In the genomic region with DNA sequence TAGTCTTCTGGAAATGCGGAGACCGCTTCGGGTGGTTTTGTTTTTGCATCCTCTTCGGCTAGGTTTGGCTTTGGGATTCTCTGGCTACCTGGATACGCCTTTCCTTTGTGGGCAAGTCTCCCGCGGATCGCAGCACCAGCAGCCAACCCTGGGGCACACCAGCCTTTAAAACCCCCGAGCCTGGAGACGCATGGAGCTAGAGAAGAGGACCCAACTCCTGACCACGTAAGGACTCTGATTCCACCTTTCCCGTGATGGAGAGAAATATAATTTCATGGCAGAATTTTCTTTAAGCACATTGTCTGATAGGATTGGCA, we compare ENCODE assay signal across 9 cellular contexts.
DNase-seq lines count a peak whose midpoint lies in the region; ATAC-seq and TF ChIP-seq lines count a peak whose summit lies in the region.
"Had no signal": no experiment of that assay in that cellular context is flagged by ENCODE, and none has a peak within 500 bp of the region (broad histone marks: within the 10 kb centered on the region; RNA-seq: fewer than 3 reads in every experiment).

No MANE protein-coding gene starts in this region.

- no TSS peak for BruUV-seq in mammary epithelial cell (replicated peaks; lab: Mats Ljungman, UMichigan)

- no peaks in the 10 kb centered on the region for H3K79me1 ChIP-seq in mesendoderm (ENCODE audit: low read length)

- WGBS in mammary epithelial cell (ENCODE audit: low coverage, missing lambda C conversion rate), result 64% methylated on average over 9 of the region's 12 CpGs
- no CpG with 5 or more reads among the region's 12 CpGs for WGBS in mesendoderm (ENCODE audit: extremely low coverage, insufficient coverage, low lambda C conversion rate)

- H3K4me2 ChIP-seq in mammary epithelial cell (ENCODE audit: insufficient read depth, low read depth, low read length) (peak overlapping the region; percentile 90), mesendoderm (ENCODE audit: low read length) (peak overlapping the region; percentile 73)

- H3K4me3 ChIP-seq in cardiac muscle cell (peak overlapping the region; percentile 29), mammary epithelial cell (replicated peaks in 1 of 3; ENCODE audit: insufficient read depth in 1 of 3, low read depth in 2 of 3, low read length in 3 of 3) (peak overlapping the region; percentile 52 to 62 (median 53)), mesendoderm (ENCODE audit: low read length) (no peak overlapping the region), upper lobe of right lung (peak overlapping the region; percentile 26)

- H3K36me3 ChIP-seq in cardiac muscle cell (no peaks in the 10 kb centered on the region), mammary epithelial cell (ENCODE audit: insufficient read depth, low read length) (no peaks in the 10 kb centered on the region), mesendoderm (ENCODE audit: control insufficient read depth, insufficient read depth, low read length) (no peaks in the 10 kb centered on the region), upper lobe of right lung (no peaks in the 10 kb centered on the region)

- H3K27ac ChIP-seq in cardiac muscle cell (no peak overlapping the region), mammary epithelial cell (ENCODE audit: insufficient read depth, low read depth, low read length) (peak overlapping the region; percentile 20), mesendoderm (ENCODE audit: low read depth, low read length) (no peak overlapping the region), upper lobe of right lung (no peak overlapping the region)

- no peak for TF ChIP-seq CTCF in cardiac muscle cell (IDR thresholded peaks at IDR 0.05; ENCODE audit: low read depth, low read length)
- no peak for TF ChIP-seq CTCF in mammary epithelial cell (conservative IDR thresholded peaks at IDR 0.05 in 1 of 2, IDR thresholded peaks at IDR 0.05 in 1 of 2; ENCODE audit: extremely low read depth in 1 of 2, insufficient read depth in 1 of 2, low read depth in 1 of 2, low read length in 2 of 2)
- no peak for TF ChIP-seq CTCF in upper lobe of right lung (IDR thresholded peaks at IDR 0.05)
- no peak for TF ChIP-seq CTCF in GM20000 (IDR thresholded peaks at IDR 0.05; ENCODE audit: extremely low read depth, missing control alignments)

- no peak overlapping the region for H4K8ac ChIP-seq in mesendoderm (ENCODE audit: low read depth, low read length)

- peaks cover 65% of the 10 kb centered on the region for H3K27me3 ChIP-seq in cardiac muscle cell
- H3K27me3 ChIP-seq in mammary epithelial cell (ENCODE audit: insufficient read depth, low read length), result no peaks in the 10 kb centered on the region
- H3K27me3 ChIP-seq in mesendoderm (ENCODE audit: insufficient read depth, low read length, poor library complexity), result peaks cover 34% of the 10 kb centered on the region
- H3K27me3 ChIP-seq in upper lobe of right lung, result peaks cover 10% of the 10 kb centered on the region

- H3K9ac ChIP-seq in mammary epithelial cell (ENCODE audit: insufficient read depth, low read length) (no peak overlapping the region), mesendoderm (ENCODE audit: low read length) (no peak overlapping the region)

- ATAC-seq in left ventricle myocardium superior (no peak), upper lobe of right lung (no peak), GM18870 (IDR thresholded peaks at IDR 0.05; ENCODE audit: unreplicated experiment) (no peak)

- no peak overlapping the region for H2BK5ac ChIP-seq in mesendoderm (ENCODE audit: low read length)

- no peaks in the 10 kb centered on the region for H3K9me3 ChIP-seq in cardiac muscle cell (ENCODE audit: low read depth)
- peaks cover 7% of the 10 kb centered on the region for H3K9me3 ChIP-seq in mammary epithelial cell (replicated peaks; ENCODE audit: insufficient read depth, low read length)
- no peaks in the 10 kb centered on the region for H3K9me3 ChIP-seq in upper lobe of right lung

- no peak overlapping the region for H2BK120ac ChIP-seq in mesendoderm (ENCODE audit: low read depth, low read length)

- intact Hi-C loops in left ventricle myocardium superior (cut with micrococcal nuclease) (no loop called here), mammary epithelial cell (cut with micrococcal nuclease) (loop anchor here (5.0 to 10.0 kb wide), 2 partner anchors 269 to 402 kb away; no protein-coding TSS in a partner anchor), upper lobe of right lung (cut with DNase I) (no loop called here)

- H3K18ac ChIP-seq in mesendoderm (ENCODE audit: low read length), result no peak overlapping the region

- H4K5ac ChIP-seq in mesendoderm (ENCODE audit: low read length), result no peak overlapping the region

- no peak overlapping the region for H2BK15ac ChIP-seq in mesendoderm (replicated peaks; ENCODE audit: low read depth)

- H2AFZ ChIP-seq in mammary epithelial cell (ENCODE audit: low read depth, low read length), result peak overlapping the region; percentile 84

- no peak overlapping the region for H3K56ac ChIP-seq in mesendoderm (ENCODE audit: low read length)

- H3K23ac ChIP-seq in mesendoderm (ENCODE audit: low read length), result no peak overlapping the region

- CTCF ChIA-PET in mammary epithelial cell (lab: Charles Lee; ENCODE audit: low non-redundant PET), result no interaction called here

- H3K4me1 ChIP-seq in cardiac muscle cell (ENCODE audit: low read depth) (no peaks in the 10 kb centered on the region), mammary epithelial cell (ENCODE audit: insufficient read depth, low read length) (peaks cover 36% of the 10 kb centered on the region), mesendoderm (ENCODE audit: control insufficient read depth, low read depth, low read length) (peaks cover 1% of the 10 kb centered on the region), upper lobe of right lung (peaks cover 3% of the 10 kb centered on the region)

- H2AK5ac ChIP-seq in mesendoderm (ENCODE audit: low read length), result no peak overlapping the region

- dilution Hi-C loops in mammary epithelial cell (cut with HindIII; ENCODE audit: low sequenced_read_pairs), result loop anchor here (5.0 kb wide), 1 partner anchor 86 kb away; no protein-coding TSS in a partner anchor

- no peaks in the 10 kb centered on the region for H4K20me1 ChIP-seq in mammary epithelial cell (ENCODE audit: insufficient read depth, low read length)

- in situ Hi-C loops in mammary epithelial cell (cut with MboI; ENCODE audit: low sequenced_read_pairs in 2 of 2), result loop anchor here (10.0 to 25.0 kb wide), 2 partner anchors 91 to 98 kb away; no protein-coding TSS in a partner anchor

- H3K4ac ChIP-seq in mesendoderm (ENCODE audit: low read depth, low read length), result no peak overlapping the region

- no peaks in the 10 kb centered on the region for H3K79me2 ChIP-seq in mammary epithelial cell (ENCODE audit: insufficient read depth, low read length)
- H3K79me2 ChIP-seq in mesendoderm (ENCODE audit: control insufficient read depth, insufficient read depth, low read length), result no peaks in the 10 kb centered on the region

- no peak for DNase-seq in cardiac muscle cell (ENCODE audit: low read depth in 1 of 2, low spot score in 1 of 2)
- no peak for DNase-seq in left ventricle myocardium superior
- DNase-seq in mammary epithelial cell, result no peak
- no peak for DNase-seq in mesendoderm
- DNase-seq in upper lobe of right lung, result no peak
- no peak for DNase-seq in GM20000 (ENCODE audit: low spot score)
- DNase-seq in medulla oblongata (ENCODE audit: extremely low spot score), result no peak
- DNase-seq: stimulated activated CD4-positive, alpha-beta T cell treated with anti-CD3 and anti-CD28 coated beads, Interleukin-4, amount 100 ng/mL, for 24 hours had no signal
